Comparison of ENCODE assay signal across 8 cellular contexts in the genomic region with DNA sequence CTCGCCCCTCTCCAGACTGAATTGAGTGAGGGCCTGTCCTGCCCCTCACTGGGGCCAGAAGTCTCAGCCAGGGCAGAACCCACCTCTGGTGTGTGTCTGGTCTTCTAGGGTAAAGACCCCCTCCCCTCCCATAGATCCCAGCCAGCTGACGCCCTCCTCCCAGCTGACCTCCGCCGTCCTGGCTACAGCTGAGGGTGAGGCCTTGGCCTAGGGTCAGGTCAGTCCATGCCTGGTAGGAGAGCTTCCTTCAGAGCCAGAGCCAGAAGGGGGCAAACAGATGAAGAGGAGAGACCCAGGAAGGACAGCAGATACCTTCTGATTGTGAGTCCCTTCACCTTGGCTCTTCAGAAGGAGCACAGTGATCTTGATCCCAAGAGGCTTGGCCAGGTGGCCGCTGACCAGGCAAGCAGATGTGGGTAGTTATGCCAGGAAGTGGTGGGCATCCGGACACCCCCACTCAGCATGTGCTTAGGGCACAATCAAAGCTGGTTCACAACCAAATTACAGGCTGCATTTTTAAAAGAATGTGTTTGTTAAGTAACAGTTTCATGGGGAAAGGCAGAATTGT. TPM values are rescaled to one million over a fixed set of nuclear protein-coding genes. Genes with fewer than 3 reads are reported as not detected.
DNase-seq lines count a peak whose midpoint lies in the region; ATAC-seq lines count a peak whose summit lies in the region.

No MANE protein-coding gene starts in this region.

- peaks cover 69% of the 10 kb centered on the region for H3K36me3 Mint-ChIP-seq in activated T-helper 2 cell treated with anti-CD3 and anti-CD28 coated beads, Interferon-gamma antibody, Interleukin-2, Interleukin-4, amounts not matched to agents 10 μg/mL and 5 μg/mL and 100 μg/mL, durations not matched to agents 14 hours and 24 hours and 36 hours (ENCODE audit: low read depth)

- no peaks in the 10 kb centered on the region for H3K27me3 ChIP-seq in right cardiac atrium (ENCODE audit: control insufficient read depth, insufficient read depth)
- H3K27me3 ChIP-seq in mesendoderm (ENCODE audit: insufficient read depth, low read length, poor library complexity): no peaks in the 10 kb centered on the region

- H3K27ac Mint-ChIP-seq in activated T-helper 2 cell treated with anti-CD3 and anti-CD28 coated beads, Interferon-gamma antibody, Interleukin-2, Interleukin-4, amounts not matched to agents 10 μg/mL and 5 μg/mL and 100 μg/mL, durations not matched to agents 14 hours and 24 hours and 36 hours: peak overlapping the region; percentile 95

- ATAC-seq in right cardiac atrium: peak in 1 of 2 donors; percentile 1
- no peak for ATAC-seq in Right ventricle myocardium superior (ENCODE audit: poor library complexity)
- ATAC-seq in HG02981 (IDR thresholded peaks at IDR 0.05; ENCODE audit: unreplicated experiment): no peak

- no peak overlapping the region for H3K23ac ChIP-seq in mesendoderm (ENCODE audit: low read length)

- H3K9me3 Mint-ChIP-seq in activated T-helper 2 cell treated with anti-CD3 and anti-CD28 coated beads, Interferon-gamma antibody, Interleukin-2, Interleukin-4, amounts not matched to agents 10 μg/mL and 5 μg/mL and 100 μg/mL, durations not matched to agents 14 hours and 24 hours and 36 hours: no peaks in the 10 kb centered on the region

- no peak overlapping the region for H2BK15ac ChIP-seq in mesendoderm (replicated peaks; ENCODE audit: low read depth)

- no peak overlapping the region for H3K4me3 ChIP-seq in right cardiac atrium (ENCODE audit: low read length)
- no peak overlapping the region for H3K4me3 ChIP-seq in mesendoderm (ENCODE audit: low read length)

- peaks cover 4% of the 10 kb centered on the region for H3K79me2 ChIP-seq in mesendoderm (ENCODE audit: control insufficient read depth, insufficient read depth, low read length)

- no peak overlapping the region for H3K18ac ChIP-seq in mesendoderm (ENCODE audit: low read length)

- H2BK5ac ChIP-seq in mesendoderm (ENCODE audit: low read length): no peak overlapping the region

- H3K4me1 Mint-ChIP-seq in activated T-helper 2 cell treated with anti-CD3 and anti-CD28 coated beads, Interferon-gamma antibody, Interleukin-2, Interleukin-4, amounts not matched to agents 10 μg/mL and 5 μg/mL and 100 μg/mL, durations not matched to agents 14 hours and 24 hours and 36 hours (ENCODE audit: low read depth): peaks cover 32% of the 10 kb centered on the region

- H3K4me2 ChIP-seq in mesendoderm (ENCODE audit: low read length): no peak overlapping the region

- peak in 1 of 3 donors; percentile 44 for DNase-seq in right cardiac atrium
- DNase-seq in Right ventricle myocardium superior: no peak
- no peak for DNase-seq in activated T-helper 2 cell treated with anti-CD3 and anti-CD28 coated beads, Interferon-gamma antibody, Interleukin-2, Interleukin-4, amounts not matched to agents 10 μg/mL and 5 μg/mL and 100 μg/mL, durations not matched to agents 14 hours and 24 hours and 36 hours (ENCODE audit: low spot score)
- DNase-seq in mesendoderm: no peak
- no peak for DNase-seq in NCI-H2227 treated with DMSO at 0.1 percent for 48 hours (lab: John Stamatoyannopoulos, UW)
- no peak for DNase-seq in head of caudate nucleus
- no peak for DNase-seq in stimulated activated CD4-positive, alpha-beta T cell treated with anti-CD3 and anti-CD28 coated beads, Interleukin-4, amount 100 ng/mL, for 24 hours

- peaks cover 13% of the 10 kb centered on the region for H3K79me1 ChIP-seq in mesendoderm (ENCODE audit: low read length)

- H3K4me3 Mint-ChIP-seq in activated T-helper 2 cell treated with anti-CD3 and anti-CD28 coated beads, Interferon-gamma antibody, Interleukin-2, Interleukin-4, amounts not matched to agents 10 μg/mL and 5 μg/mL and 100 μg/mL, durations not matched to agents 14 hours and 24 hours and 36 hours (ENCODE audit: low read depth): peak overlapping the region; percentile 52

- no peak overlapping the region for H2AK5ac ChIP-seq in mesendoderm (ENCODE audit: low read length)

- WGBS in right cardiac atrium: 72% methylated on average over 6 of the region's 6 CpGs
- WGBS in mesendoderm (ENCODE audit: extremely low coverage, insufficient coverage, low lambda C conversion rate): no CpG with 5 or more reads among the region's 6 CpGs

- no peak overlapping the region for H3K9ac ChIP-seq in mesendoderm (ENCODE audit: low read length)

- no peak overlapping the region for H2BK120ac ChIP-seq in mesendoderm (ENCODE audit: low read depth, low read length)

- H3K56ac ChIP-seq in mesendoderm (ENCODE audit: low read length): peak overlapping the region; percentile 7

- intact Hi-C loops in right cardiac atrium (cut with DNase I): no loop called here
- intact Hi-C loops in Right ventricle myocardium superior (cut with DNase I): no loop called here
- intact Hi-C loops in activated T-helper 2 cell treated with anti-CD3 and anti-CD28 coated beads, Interferon-gamma antibody, Interleukin-2, Interleukin-4, amounts not matched to agents 10 μg/mL and 5 μg/mL and 100 μg/mL, durations not matched to agents 14 hours and 24 hours and 36 hours (cut with micrococcal nuclease): loop anchor here (2.0 kb wide), 1 partner anchor 29 kb away; no protein-coding TSS in a partner anchor
- intact Hi-C loops in head of caudate nucleus (cut with DNase I): no loop called here

- H3K4me1 ChIP-seq in right cardiac atrium (ENCODE audit: control insufficient read depth, insufficient read depth, low read length) (peaks cover 33% of the 10 kb centered on the region), mesendoderm (ENCODE audit: control insufficient read depth, low read depth, low read length) (no peaks in the 10 kb centered on the region)

- H3K27me3 Mint-ChIP-seq in activated T-helper 2 cell treated with anti-CD3 and anti-CD28 coated beads, Interferon-gamma antibody, Interleukin-2, Interleukin-4, amounts not matched to agents 10 μg/mL and 5 μg/mL and 100 μg/mL, durations not matched to agents 14 hours and 24 hours and 36 hours (ENCODE audit: low read depth): no peaks in the 10 kb centered on the region

- no peak overlapping the region for H3K4ac ChIP-seq in mesendoderm (ENCODE audit: low read depth, low read length)

- H3K27ac ChIP-seq in right cardiac atrium (ENCODE audit: low read length) (peak overlapping the region; percentile 98), mesendoderm (ENCODE audit: low read depth, low read length) (no peak overlapping the region)

- no peak overlapping the region for H4K8ac ChIP-seq in mesendoderm (ENCODE audit: low read depth, low read length)

- no peaks in the 10 kb centered on the region for H3K9me3 ChIP-seq in right cardiac atrium (ENCODE audit: control insufficient read depth, low read length)

- no peak overlapping the region for H4K5ac ChIP-seq in mesendoderm (ENCODE audit: low read length)

- peaks cover 7% of the 10 kb centered on the region for H3K36me3 ChIP-seq in mesendoderm (ENCODE audit: control insufficient read depth, insufficient read depth, low read length)

RNA-seq across cellular contexts. Expression of a gene that starts 29.8 kb away (rescaled TPM):
- total RNA-seq in right cardiac atrium (10 to 100 TPM; 45.5 to 51.6 (median 48.3) TPM), Right ventricle myocardium superior (25.9 TPM)
- 18.6 TPM for polyA plus RNA-seq in right cardiac atrium
- total RNA-seq in activated T-helper 2 cell treated with anti-CD3 and anti-CD28 coated beads, Interferon-gamma antibody, Interleukin-2, Interleukin-4, amounts not matched to agents 10 μg/mL and 5 μg/mL and 100 μg/mL, durations not matched to agents 14 hours and 24 hours and 36 hours: 76.8 and 81.2 TPM in 2 replicates
- polyA plus RNA-seq in mesendoderm (2013, experiment 1 of 2): 36.2 TPM
- 36.7 TPM for polyA plus RNA-seq in mesendoderm (2013, experiment 2 of 2)
